In the genomic region with DNA sequence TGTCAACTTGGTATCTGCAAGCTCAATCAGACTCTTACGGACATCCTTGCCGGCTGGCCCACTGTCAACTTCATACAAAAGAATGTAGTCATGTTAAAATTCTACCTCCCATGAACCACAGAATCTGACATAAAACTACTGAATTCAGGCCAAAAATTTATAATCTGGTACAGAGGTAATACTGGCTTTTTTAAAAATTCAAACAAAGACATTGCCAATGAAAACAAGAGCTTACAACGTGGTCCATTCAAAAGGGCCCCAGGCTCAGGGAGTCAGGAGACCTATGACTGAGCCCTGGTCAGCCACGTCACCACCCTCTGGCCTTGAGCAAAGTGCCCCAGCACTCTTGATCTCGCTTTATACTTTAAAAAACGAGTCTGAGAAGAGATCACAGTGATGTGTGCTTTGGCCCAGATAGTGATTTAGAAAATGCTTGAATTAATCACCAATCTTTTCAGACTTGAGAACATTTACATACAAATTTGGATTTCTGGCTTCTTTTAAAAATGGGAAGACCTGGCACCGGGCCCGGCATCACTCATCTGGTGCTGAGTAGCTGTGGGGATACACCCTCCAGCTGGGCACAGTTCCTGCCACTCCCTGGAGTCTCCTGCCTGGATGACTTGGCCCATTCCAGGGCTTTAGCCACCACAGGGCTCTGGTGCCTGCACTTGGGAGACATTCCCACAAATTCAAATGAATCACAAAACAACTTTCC, we compare ENCODE assay signal across 8 cellular contexts.
DNase-seq lines count a peak whose midpoint lies in the region; ATAC-seq and TF ChIP-seq lines count a peak whose summit lies in the region.

No MANE protein-coding gene starts in this region.

- CTCF ChIA-PET in AG04450 (lab: Charles Lee) = interaction anchor here (1.6 kb wide), 1 partner anchor 368 kb away, joined by 3 read pairs; no protein-coding TSS in a partner anchor

- no peaks in the 10 kb centered on the region for H3K9me3 ChIP-seq in AG04450 (ENCODE audit: control insufficient read depth, insufficient read depth, low read length)
- H3K9me3 ChIP-seq in left lung = no peaks in the 10 kb centered on the region
- H3K9me3 ChIP-seq in upper lobe of right lung = no peaks in the 10 kb centered on the region

- peaks cover 16 to 91% of the 10 kb centered on the region in 2 donors for H3K4me1 ChIP-seq in left lung
- peaks cover 96% of the 10 kb centered on the region for H3K4me1 ChIP-seq in upper lobe of right lung

- no peak overlapping the region for H3K4me3 ChIP-seq in AG04450 (ENCODE audit: low read depth, low read length)
- no peak overlapping the region for H3K4me3 ChIP-seq in left lung
- H3K4me3 ChIP-seq in upper lobe of right lung = no peak overlapping the region

- intact Hi-C loops in left lung (cut with DNase I) (no loop called here), upper lobe of right lung (cut with DNase I) (no loop called here)

- no peak for TF ChIP-seq CTCF in AG04450 (IDR thresholded peaks at IDR 0.05; ENCODE audit: low read depth, low read length)
- TF ChIP-seq CTCF in left lung (IDR thresholded peaks at IDR 0.05) = no peak
- no peak for TF ChIP-seq CTCF in upper lobe of right lung (IDR thresholded peaks at IDR 0.05)

- POLR2A ChIA-PET in AG04450 (lab: Yijun Ruan, JAX) = interaction anchor here (1.0 kb wide), 1 partner anchor 92 kb away, joined by 4 read pairs; no protein-coding TSS in a partner anchor

- no peaks in the 10 kb centered on the region for H3K36me3 ChIP-seq in left lung
- no peaks in the 10 kb centered on the region for H3K36me3 ChIP-seq in upper lobe of right lung

- no peaks in the 10 kb centered on the region for H3K27me3 ChIP-seq in AG04450 (ENCODE audit: control insufficient read depth, insufficient read depth, low read length)
- no peaks in the 10 kb centered on the region for H3K27me3 ChIP-seq in left lung
- H3K27me3 ChIP-seq in upper lobe of right lung = no peaks in the 10 kb centered on the region

- DNase-seq in AG04450 (ENCODE audit: low read depth, low spot score) (peak; percentile 80), HPDE6-E6E7 (ENCODE audit: extremely low spot score) (peak; percentile 50), brain pericyte (ENCODE audit: low read depth, low spot score) (peak; percentile 88), left lung (peak in 1 of 2 donors; percentile 66), upper lobe of right lung (no peak)
- no peak for DNase-seq in activated CD4-positive, alpha-beta T cell treated with anti-CD3 and anti-CD28 coated beads, Interleukin-2, amount 50 U/mL, for 1 hour

- H3K27ac ChIP-seq in AG04450 (ENCODE audit: low read depth, low read length) = peak overlapping the region; percentile 90
- peak overlapping the region; percentile 42 to 55 for H3K27ac ChIP-seq in left lung
- peak overlapping the region; percentile 27 for H3K27ac ChIP-seq in upper lobe of right lung

- ATAC-seq in left lung (peak; percentile 56), upper lobe of right lung (peak; percentile 50), HG03342 (IDR thresholded peaks at IDR 0.05; ENCODE audit: unreplicated experiment) (no peak), GM21717 (IDR thresholded peaks at IDR 0.05; ENCODE audit: unreplicated experiment) (no peak)

Comparison
In these comparisons a context has a peak if more than half of its experiments do, and no peak if none do; other contexts are left out.
1. DNase-seq: peak in AG04450 (single experiment), HPDE6-E6E7 (single experiment) and brain pericyte (single experiment); none in upper lobe of right lung (single experiment) and activated CD4-positive, alpha-beta T cell treated with anti-CD3 and anti-CD28 coated beads, Interleukin-2, amount 50 U/mL, for 1 hour (single experiment).
2. H3K27ac ChIP-seq: peak in every context shown above with its lines; median percentile 90 in AG04450; 48 in left lung; 27 in upper lobe of right lung.
3. ATAC-seq: peak in left lung (single experiment) and upper lobe of right lung (single experiment); none in HG03342 (single experiment) and GM21717 (single experiment).